10 cellular contexts compared by ENCODE assay signal in genomic region chr19:35710784-35711723, GRCh38. TPM values are rescaled to one million over a fixed set of nuclear protein-coding genes. Genes with fewer than 3 reads are reported as not detected.
A peak's percentile ranks its signal among the peaks of the same experiment; 100 is the strongest.
DNase-seq lines count a peak whose midpoint lies in the region; ATAC-seq, FAIRE-seq and TF ChIP-seq lines count a peak whose summit lies in the region.
"Had no signal": no experiment of that assay in that cellular context is flagged by ENCODE, and none has a peak within 500 bp of the region (broad histone marks: within the 10 kb centered on the region; RNA-seq: fewer than 3 reads in every experiment).

No MANE protein-coding gene starts in this region.

- peaks cover 7% of the 10 kb centered on the region for H3K4me1 ChIP-seq in HEK293 (ENCODE audit: control insufficient read depth, insufficient read depth, low read length)
- peaks cover 5% of the 10 kb centered on the region in 2 experiments for H3K4me1 ChIP-seq in trophoblast cell (ENCODE audit: control insufficient read depth in 1 of 2, insufficient read depth in 2 of 2, low read length in 2 of 2)

- no peaks in the 10 kb centered on the region for H3K79me2 ChIP-seq in trophoblast cell (ENCODE audit: control insufficient read depth, insufficient read depth, low read length, poor library complexity)

- no peaks in the 10 kb centered on the region for H3K27me3 Mint-ChIP-seq in activated CD8-positive, alpha-beta T cell treated with anti-CD3 and anti-CD28 coated beads for 36 hours

- intact Hi-C loops in activated CD8-positive, alpha-beta T cell treated with anti-CD3 and anti-CD28 coated beads for 36 hours (cut with micrococcal nuclease): loop anchor here (2.0 to 10.0 kb wide), 3 partner anchors 14 to 224 kb away; partner anchors contain the start of genes LIN37, LRFN3, PSENEN and U2AF1L4

- ATAC-seq in activated CD8-positive, alpha-beta T cell treated with anti-CD3 and anti-CD28 coated beads for 36 hours: peak; percentile 55
- no peak for ATAC-seq in HG03460 (IDR thresholded peaks at IDR 0.05; ENCODE audit: unreplicated experiment)
- ATAC-seq in HG03159 (IDR thresholded peaks at IDR 0.05; ENCODE audit: unreplicated experiment): no peak

- peaks cover 2% of the 10 kb centered on the region for H3K9me3 Mint-ChIP-seq in activated CD8-positive, alpha-beta T cell treated with anti-CD3 and anti-CD28 coated beads for 36 hours

- H2AFZ ChIP-seq in trophoblast cell (ENCODE audit: insufficient read depth, low read length, poor library complexity): no peak overlapping the region

- peaks cover 38% of the 10 kb centered on the region for H3K4me1 Mint-ChIP-seq in activated CD8-positive, alpha-beta T cell treated with anti-CD3 and anti-CD28 coated beads for 36 hours (ENCODE audit: low read depth)

- peak; percentile 60 for DNase-seq in GM18507 (ENCODE audit: extremely low spot score, insufficient read length, low read depth)
- DNase-seq in activated CD8-positive, alpha-beta T cell treated with anti-CD3 and anti-CD28 coated beads for 36 hours: peak; percentile 95
- DNase-seq in stimulated activated CD4-positive, alpha-beta T cell treated with anti-CD3 and anti-CD28 coated beads, Interleukin-1b, Interleukin-23, amount 100 ng/mL, for 4 hours (ENCODE audit: low read depth in 2 of 2): peak; percentile 37 to 48
- no peak for DNase-seq in UCSD-AML1 (lab: John Stamatoyannopoulos, UW; ENCODE audit: unreplicated experiment)
- no peak for DNase-seq in trophoblast cell
- DNase-seq: NCI-H1436 treated with DMSO at 0.1 percent for 48 hours had no signal

- peak; percentile 99 for FAIRE-seq in GM18507 (lab: Jason Lieb, UNC)

- H4K91ac ChIP-seq in trophoblast cell (ENCODE audit: low read depth, low read length): no peak overlapping the region

- H3K4me2 ChIP-seq in trophoblast cell (ENCODE audit: low read length): no peak overlapping the region

- no peak overlapping the region for H4K12ac ChIP-seq in trophoblast cell (ENCODE audit: low read depth, low read length)

- no peaks in the 10 kb centered on the region for H3K9me3 ChIP-seq in HEK293 (ENCODE audit: control insufficient read depth, insufficient read depth, low read depth, low read length)
- no peaks in the 10 kb centered on the region for H3K9me3 ChIP-seq in trophoblast cell (ENCODE audit: insufficient read depth, low read depth, low read length)

- H3K4me3 Mint-ChIP-seq in activated CD8-positive, alpha-beta T cell treated with anti-CD3 and anti-CD28 coated beads for 36 hours: peak overlapping the region; percentile 73

- peak overlapping the region; percentile 100 for H3K27ac Mint-ChIP-seq in activated CD8-positive, alpha-beta T cell treated with anti-CD3 and anti-CD28 coated beads for 36 hours

- H3K36me3 ChIP-seq in HEK293 (ENCODE audit: control insufficient read depth in 2 of 2, insufficient read depth in 1 of 2, low read length in 2 of 2): no peaks in the 10 kb centered on the region; a peak in 1 of 3 replicates
- H3K36me3 ChIP-seq in trophoblast cell (ENCODE audit: control insufficient read depth in 1 of 2, insufficient read depth in 2 of 2, low read length in 2 of 2): no peaks in the 10 kb centered on the region

- H2BK12ac ChIP-seq in trophoblast cell (ENCODE audit: low read length): no peak overlapping the region

- H3K27ac ChIP-seq in HEK293 (ENCODE audit: extremely low read depth, low read depth, low read length): 0 out of 2 replicates have a peak overlapping the region, but pooled peaks have one; percentile 20
- H3K27ac ChIP-seq in trophoblast cell (ENCODE audit: low read depth, low read length): no peak overlapping the region

- TF ChIP-seq CTCF in HEK293 (tag by site-specific recombination; IDR thresholded peaks at IDR 0.05): no peak
- TF ChIP-seq CTCF in activated CD8-positive, alpha-beta T cell treated with anti-CD3 and anti-CD28 coated beads for 36 hours (IDR thresholded peaks at IDR 0.05): no peak

- no CpG with 5 or more reads among the region's 13 CpGs for WGBS in trophoblast cell (ENCODE audit: extremely low coverage, insufficient coverage, insufficient read length)

- H3K4me3 ChIP-seq in HEK293 (ENCODE audit: low read depth, low read length): no peak overlapping the region
- no peak overlapping the region for H3K4me3 ChIP-seq in trophoblast cell (ENCODE audit: low read depth, low read length)

- no peak overlapping the region for H2BK5ac ChIP-seq in trophoblast cell (ENCODE audit: low read depth, low read length, poor library complexity)

- no peak overlapping the region for H4K8ac ChIP-seq in trophoblast cell (ENCODE audit: low read depth, low read length)

- no peak overlapping the region for H3K23ac ChIP-seq in trophoblast cell (ENCODE audit: low read length)

- peaks cover 31% of the 10 kb centered on the region for H3K36me3 Mint-ChIP-seq in activated CD8-positive, alpha-beta T cell treated with anti-CD3 and anti-CD28 coated beads for 36 hours (ENCODE audit: low read depth)

- POLR2A ChIA-PET in HEK293 (lab: Yijun Ruan, JAX): interaction anchor here (0.6 to 3.9 kb wide), 5 partner anchors 8 to 210 kb away, joined by 4 to 38 read pairs (median 5); partner anchors contain the start of gene COX6B1
- POLR2A ChIA-PET in activated CD8-positive, alpha-beta T cell treated with anti-CD3 and anti-CD28 coated beads for 36 hours (lab: Charles Lee): interaction anchor here (0.5 to 8.8 kb wide), 11 partner anchors 12 to 283 kb away, joined by 3 to 215 read pairs (median 3); partner anchors contain the start of genes IGFLR1, LIN37, PSENEN and U2AF1L4

- H2BK120ac ChIP-seq in trophoblast cell (ENCODE audit: insufficient read depth, low read length, poor library complexity): no peak overlapping the region

- CTCF ChIA-PET in HEK293 (lab: Yijun Ruan, JAX): interaction anchor here (0.7 to 6.0 kb wide), 6 partner anchors 10 to 216 kb away, joined by 3 to 119 read pairs (median 3); no protein-coding TSS in a partner anchor
- CTCF ChIA-PET in activated CD8-positive, alpha-beta T cell treated with anti-CD3 and anti-CD28 coated beads for 36 hours (lab: Charles Lee): interaction anchor here (1.0 to 6.4 kb wide), 7 partner anchors 12 to 162 kb away, joined by 3 to 137 read pairs (median 4); partner anchors contain the start of genes COX6B1 and IGFLR1

- no peaks in the 10 kb centered on the region for H3K79me1 ChIP-seq in trophoblast cell (ENCODE audit: low read length)

- no peak overlapping the region for H2AK5ac ChIP-seq in trophoblast cell (ENCODE audit: low read length)

- H3K14ac ChIP-seq in trophoblast cell (ENCODE audit: low read length): no peak overlapping the region

- H3K9ac ChIP-seq in trophoblast cell (ENCODE audit: low read length): no peak overlapping the region

- H3K4ac ChIP-seq in trophoblast cell (ENCODE audit: low read depth, low read length): no peak overlapping the region

- H3K27me3 ChIP-seq in trophoblast cell (ENCODE audit: insufficient read depth, low read length): no peaks in the 10 kb centered on the region

- no peak overlapping the region for H3K18ac ChIP-seq in trophoblast cell (ENCODE audit: low read length)

TF ChIP-seq in HEK293, 187 proteins besides CTCF, POLR2A, EP300 and RAD21 (continues in another document):
- TF ChIP-seq YY1 (tag by site-specific recombination; IDR thresholded peaks at IDR 0.05): no peak
- TF ChIP-seq ZFP37 (tag by site-specific recombination; IDR thresholded peaks at IDR 0.05): no peak
- no peak for TF ChIP-seq TRIM28 (IDR thresholded peaks at IDR 0.05; ENCODE audit: borderline replicate concordance, low read length)
- no peak for TF ChIP-seq ZNF274 (IDR thresholded peaks at IDR 0.05; ENCODE audit: low read length)
- TF ChIP-seq ZNF274 (tag by site-specific recombination; IDR thresholded peaks at IDR 0.05; ENCODE audit: borderline replicate concordance): no peak
- peak; percentile 82; the same call in 1 of the 2 replicates for TF ChIP-seq KLF17 (tag by site-specific recombination; IDR thresholded peaks at IDR 0.05)
- no peak for TF ChIP-seq ZBTB48 (tag by site-specific recombination; IDR thresholded peaks at IDR 0.05)
- no peak for TF ChIP-seq ZNF521 (tag by site-specific recombination; IDR thresholded peaks at IDR 0.05)
- peak; percentile 33; the same call in 1 of the 2 replicates for TF ChIP-seq KLF8 (tag by site-specific recombination; IDR thresholded peaks at IDR 0.05)
- no peak for TF ChIP-seq ZNF16 (tag by site-specific recombination; IDR thresholded peaks at IDR 0.05; ENCODE audit: low read depth)
- TF ChIP-seq ZNF214 (tag by site-specific recombination; IDR thresholded peaks at IDR 0.05; ENCODE audit: borderline replicate concordance): no peak
- peak; percentile 29; the same call in 1 of the 2 replicates for TF ChIP-seq ZBTB17 (tag by site-specific recombination; IDR thresholded peaks at IDR 0.05)
- no peak for TF ChIP-seq ZNF114 (tag by site-specific recombination; IDR thresholded peaks at IDR 0.05)
- no peak for TF ChIP-seq GLI4 (tag by site-specific recombination; IDR thresholded peaks at IDR 0.05)
- peak; percentile 74 for TF ChIP-seq PRDM1 (tag by site-specific recombination; IDR thresholded peaks at IDR 0.05)
- TF ChIP-seq ZBTB20 (tag by site-specific recombination; IDR thresholded peaks at IDR 0.05): peak; percentile 50; the same call in 1 of the 2 replicates
- TF ChIP-seq GFI1B (tag by site-specific recombination; IDR thresholded peaks at IDR 0.05): no peak
- TF ChIP-seq ZNF561 (tag by site-specific recombination; IDR thresholded peaks at IDR 0.05; ENCODE audit: borderline replicate concordance): no peak

RNA-seq across cellular contexts. Expression of gene ZBTB32, which starts 6.7 kb away (rescaled TPM):
- total RNA-seq in activated CD8-positive, alpha-beta T cell treated with anti-CD3 and anti-CD28 coated beads for 36 hours: 100 to 1,000 TPM; 410 to 420 TPM
- not detected in 2 replicates for polyA plus RNA-seq in trophoblast cell (2013)
- total RNA-seq: glomerular endothelial cell had no signal

RNA-seq across cellular contexts. Expression of gene KMT2B, which starts 6.7 kb away (rescaled TPM):
- total RNA-seq in activated CD8-positive, alpha-beta T cell treated with anti-CD3 and anti-CD28 coated beads for 36 hours: 10 to 100 TPM; 62.9 to 63.6 TPM
- polyA plus RNA-seq in trophoblast cell (2013): 18.4 and 20.0 TPM in 2 replicates

RNA-seq across cellular contexts. Expression of gene IGFLR1, which starts 31.2 kb away (rescaled TPM):
- total RNA-seq in activated CD8-positive, alpha-beta T cell treated with anti-CD3 and anti-CD28 coated beads for 36 hours: 100 to 1,000 TPM; 140 to 143 TPM
- 4.2 and 5.3 TPM in 2 replicates for polyA plus RNA-seq in trophoblast cell (2013)

RNA-seq across cellular contexts. Expression of gene U2AF1L4, which starts 34.2 kb away (rescaled TPM):
- total RNA-seq in activated CD8-positive, alpha-beta T cell treated with anti-CD3 and anti-CD28 coated beads for 36 hours: 10 to 100 TPM; 41.7 to 42.5 TPM
- polyA plus RNA-seq in trophoblast cell (2013): 12.1 and 12.4 TPM in 2 replicates

RNA-seq across cellular contexts. Expression of gene PSENEN, which starts 34.4 kb away (rescaled TPM):
- 10 to 100 TPM; 37.2 to 41.3 TPM for total RNA-seq in activated CD8-positive, alpha-beta T cell treated with anti-CD3 and anti-CD28 coated beads for 36 hours
- 119 and 123 TPM in 2 replicates for polyA plus RNA-seq in trophoblast cell (2013)

Comparison
In these comparisons a context has a peak if more than half of its experiments do, and no peak if none do; other contexts are left out.
1. DNase-seq: peak in GM18507 (single experiment), activated CD8-positive, alpha-beta T cell treated with anti-CD3 and anti-CD28 coated beads for 36 hours (single experiment) and stimulated activated CD4-positive, alpha-beta T cell treated with anti-CD3 and anti-CD28 coated beads, Interleukin-1b, Interleukin-23, amount 100 ng/mL, for 4 hours (2 of 2); none in UCSD-AML1 (single experiment) and trophoblast cell (0 of 2).